ENCODE assay signal across 35 cellular contexts in the genomic region with DNA sequence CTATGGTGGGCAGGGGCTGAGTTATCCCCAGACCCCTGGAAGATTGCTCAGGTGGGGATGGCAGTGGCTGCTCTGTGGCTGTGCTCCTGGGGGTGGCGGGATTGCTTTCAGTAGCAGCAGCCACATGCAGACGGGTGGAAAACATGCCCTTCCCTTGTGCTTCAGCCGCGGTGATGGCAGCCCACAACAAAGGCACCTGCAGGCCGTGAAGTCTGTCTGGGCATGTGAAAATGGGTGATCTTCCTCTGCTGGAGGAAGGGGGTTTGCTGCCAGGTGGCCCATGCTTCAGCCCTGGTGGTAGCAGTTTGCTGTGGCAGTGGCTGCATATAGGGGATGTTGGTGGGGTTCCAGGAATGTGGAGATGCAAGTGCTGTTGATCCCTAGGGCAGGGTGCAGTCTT.
DNase-seq lines count a peak whose midpoint lies in the region; ATAC-seq, FAIRE-seq and TF ChIP-seq lines count a peak whose summit lies in the region.
"Had no signal": no experiment of that assay in that cellular context is flagged by ENCODE, and none has a peak within 500 bp of the region (broad histone marks: within the 10 kb centered on the region; RNA-seq: fewer than 3 reads in every experiment).

No MANE protein-coding gene starts in this region.

- ATAC-seq in HepG2 = no peak
- no peak for ATAC-seq in right lobe of liver
- peak; percentile 37 for ATAC-seq in effector memory CD8-positive, alpha-beta T cell (replicated peaks)
- no peak for ATAC-seq in CD8-positive, alpha-beta T cell
- ATAC-seq in gastrocnemius medialis = no peak
- ATAC-seq in HG02840 (IDR thresholded peaks at IDR 0.05; ENCODE audit: low FRiP score, unreplicated experiment) = no peak
- ATAC-seq: activated CD8-positive, alpha-beta T cell treated with anti-CD3 and anti-CD28 coated beads, Interleukin-2, amount 10 ng/mL, durations not matched to agents 7 days and 5 days; foreskin keratinocyte; Right ventricle myocardium inferior had no signal

- intact Hi-C loops in HepG2 (cut with micrococcal nuclease; ENCODE audit: unreplicated experiment) = no loop called here
- intact Hi-C loops in right lobe of liver (cut with DNase I) = no loop called here
- intact Hi-C loops in CD8-positive, alpha-beta T cell (cut with DNase I, micrococcal nuclease) = no loop called here
- intact Hi-C loops in gastrocnemius medialis (cut with DNase I; ENCODE audit: low total_unique reads) = no loop called here

- H3K4me1 Mint-ChIP-seq in effector memory CD8-positive, alpha-beta T cell (ENCODE audit: low read depth in 2 of 2) = peaks cover 20 to 28% of the 10 kb centered on the region in 2 donors
- H3K4me1 Mint-ChIP-seq in CD8-positive, alpha-beta T cell (ENCODE audit: low read depth) = peaks cover 25% of the 10 kb centered on the region

- POLR2A ChIA-PET in HepG2 (lab: Yijun Ruan, JAX) = no interaction called here
- POLR2A ChIA-PET in CD8-positive, alpha-beta T cell (lab: Charles Lee) = no interaction called here

- H3K79me2 ChIP-seq in HepG2 (ENCODE audit: insufficient read depth, low read length) = no peaks in the 10 kb centered on the region
- no peaks in the 10 kb centered on the region for H3K79me2 ChIP-seq in OCI-LY1 (ENCODE audit: insufficient read depth, low read length)

- no peaks in the 10 kb centered on the region; a peak in 1 of 5 replicates for H3K27me3 ChIP-seq in HepG2 (ENCODE audit: control insufficient read depth in 1 of 2, insufficient read depth in 2 of 2, low read length in 2 of 2)
- no peaks in the 10 kb centered on the region for H3K27me3 ChIP-seq in right lobe of liver
- H3K27me3 ChIP-seq in OCI-LY1 (ENCODE audit: insufficient read depth, low read length) = no peaks in the 10 kb centered on the region
- H3K27me3 ChIP-seq in CD8-positive, alpha-beta T cell (ENCODE audit: insufficient read depth, low read length) = no peaks in the 10 kb centered on the region
- no peaks in the 10 kb centered on the region for H3K27me3 ChIP-seq in gastrocnemius medialis
- H3K27me3 ChIP-seq: adrenal gland, BE2C, esophagus squamous epithelium, foreskin keratinocyte, heart right ventricle, sigmoid colon had no signal

- no peaks in the 10 kb centered on the region for H3K36me3 Mint-ChIP-seq in effector memory CD8-positive, alpha-beta T cell (ENCODE audit: insufficient read depth)
- peaks cover 10% of the 10 kb centered on the region for H3K36me3 Mint-ChIP-seq in CD8-positive, alpha-beta T cell

- no peaks in the 10 kb centered on the region for H3F3A ChIP-seq in OCI-LY1 (ENCODE audit: insufficient read depth, low read length)

- H3K9me3 ChIP-seq in HepG2 (ENCODE audit: low read length) (no peaks in the 10 kb centered on the region; the same call in 1 of the 2 replicates), right lobe of liver (no peaks in the 10 kb centered on the region), OCI-LY1 (ENCODE audit: low read length) (0 out of 2 replicates have a peak, but pooled peaks cover 2% of the 10 kb centered on the region), gastrocnemius medialis (no peaks in the 10 kb centered on the region)
- no peaks in the 10 kb centered on the region for H3K9me3 ChIP-seq in CD8-positive, alpha-beta T cell (ENCODE audit: low read length)
- H3K9me3 ChIP-seq: BE2C, esophagus squamous epithelium, HAP-1, sigmoid colon, SK-N-SH had no signal

- H4K20me1 ChIP-seq in HepG2 (ENCODE audit: insufficient read depth, low read length) = no peaks in the 10 kb centered on the region
- H4K20me1 ChIP-seq in OCI-LY1 (ENCODE audit: insufficient read depth, low read length) = no peaks in the 10 kb centered on the region

- H3K27ac Mint-ChIP-seq in effector memory CD8-positive, alpha-beta T cell = peak overlapping the region in 1 of 2 donors; percentile 77
- H3K27ac Mint-ChIP-seq in CD8-positive, alpha-beta T cell = no peak overlapping the region
- H3K27ac Mint-ChIP-seq: activated CD8-positive, alpha-beta T cell treated with anti-CD3 and anti-CD28 coated beads, Interleukin-2, amount 10 ng/mL, durations not matched to agents 7 days and 5 days had no signal

- TF ChIP-seq EP300 in HepG2 (IDR thresholded peaks at IDR 0.05; ENCODE audit: low read depth in 2 of 2, low read length in 2 of 2) (no peak), HepG2 (CRISPR knock-in tag; IDR thresholded peaks at IDR 0.05; ENCODE audit: borderline replicate concordance) (no peak)

- CTCF ChIA-PET in HepG2 (lab: Yijun Ruan, JAX; ENCODE audit: low intra/inter-chr PET ratio, low total read pairs) = no interaction called here
- CTCF ChIA-PET in CD8-positive, alpha-beta T cell (lab: Charles Lee) = no interaction called here

- H3K9ac ChIP-seq in HepG2 (ENCODE audit: insufficient read depth, low read depth, low read length) (no peak overlapping the region), OCI-LY1 (ENCODE audit: low read length) (no peak overlapping the region)
- H3K9ac ChIP-seq: SK-N-SH had no signal

- TF ChIP-seq POLR2A in HepG2 (IDR thresholded peaks at IDR 0.05; ENCODE audit: insufficient read depth in 1 of 2, low read depth in 2 of 2, low read length in 2 of 2) (no peak), right lobe of liver (IDR thresholded peaks at IDR 0.05) (no peak), gastrocnemius medialis (IDR thresholded peaks at IDR 0.05) (no peak)

- FAIRE-seq in HepG2 (lab: Jason Lieb, UNC) = no peak
- FAIRE-seq: G401.6, TTC549 had no signal

- H3K4me1 ChIP-seq in HepG2 (ENCODE audit: insufficient read depth, low read length) = no peaks in the 10 kb centered on the region
- H3K4me1 ChIP-seq in right lobe of liver = no peaks in the 10 kb centered on the region
- peaks cover 16% of the 10 kb centered on the region for H3K4me1 ChIP-seq in OCI-LY1 (ENCODE audit: insufficient read depth, low read length, severe bottlenecking)
- H3K4me1 ChIP-seq in CD8-positive, alpha-beta T cell (ENCODE audit: insufficient read depth, low read length) = peaks cover 10% of the 10 kb centered on the region
- no peaks in the 10 kb centered on the region for H3K4me1 ChIP-seq in gastrocnemius medialis
- H3K4me1 ChIP-seq: esophagus squamous epithelium, foreskin keratinocyte had no signal

- no peak overlapping the region for H3K4me3 ChIP-seq in HepG2 (replicated peaks in 1 of 3; ENCODE audit: insufficient read depth in 1 of 3, low read depth in 2 of 3, low read length in 3 of 3)
- no peak overlapping the region for H3K4me3 ChIP-seq in right lobe of liver
- no peak overlapping the region for H3K4me3 ChIP-seq in OCI-LY1 (ENCODE audit: low read depth, low read length, poor library complexity, severe bottlenecking)
- no peak overlapping the region for H3K4me3 ChIP-seq in CD8-positive, alpha-beta T cell (ENCODE audit: low read depth, low read length)
- no peak overlapping the region for H3K4me3 ChIP-seq in gastrocnemius medialis
- H3K4me3 ChIP-seq: adrenal gland, esophagus squamous epithelium, HAP-1, heart right ventricle, sigmoid colon had no signal

- H2AFZ ChIP-seq in HepG2 (ENCODE audit: low read length) (no peak overlapping the region), OCI-LY1 (ENCODE audit: low read length) (no peak overlapping the region)

- TF ChIP-seq RAD21 in HepG2 (CRISPR knock-in tag; IDR thresholded peaks at IDR 0.05) = no peak

- peaks cover 0 to 9% of the 10 kb centered on the region in 2 donors for H3K9me3 Mint-ChIP-seq in effector memory CD8-positive, alpha-beta T cell
- H3K9me3 Mint-ChIP-seq in CD8-positive, alpha-beta T cell = peaks cover 15% of the 10 kb centered on the region

- H3K4me3 Mint-ChIP-seq in effector memory CD8-positive, alpha-beta T cell = no peak overlapping the region
- no peak overlapping the region for H3K4me3 Mint-ChIP-seq in CD8-positive, alpha-beta T cell
- H3K4me3 Mint-ChIP-seq: activated CD8-positive, alpha-beta T cell treated with anti-CD3 and anti-CD28 coated beads, Interleukin-2, amount 10 ng/mL, durations not matched to agents 7 days and 5 days; naive B cell had no signal

- no peaks in the 10 kb centered on the region for H3K36me3 ChIP-seq in HepG2 (replicated peaks in 1 of 2; ENCODE audit: control insufficient read depth in 1 of 2, insufficient read depth in 2 of 2, low read length in 2 of 2)
- H3K36me3 ChIP-seq in right lobe of liver = no peaks in the 10 kb centered on the region
- no peaks in the 10 kb centered on the region for H3K36me3 ChIP-seq in OCI-LY1 (ENCODE audit: insufficient read depth, low read length)
- no peaks in the 10 kb centered on the region for H3K36me3 ChIP-seq in CD8-positive, alpha-beta T cell (ENCODE audit: insufficient read depth, low read length)
- no peaks in the 10 kb centered on the region for H3K36me3 ChIP-seq in gastrocnemius medialis
- H3K36me3 ChIP-seq: adrenal gland, BE2C, esophagus squamous epithelium, HAP-1, heart right ventricle, sigmoid colon had no signal

- WGBS in HepG2 (ENCODE audit: low lambda C conversion rate) = no CpG with 5 or more reads among the region's 5 CpGs
- 100% methylated on average over 1 of the region's 5 CpGs for WGBS in right lobe of liver (ENCODE audit: insufficient coverage, low coverage, low lambda C conversion rate, missing lambda C conversion rate)

- in situ Hi-C loops in HepG2 (cut with HindIII; ENCODE audit: extremely low pct_ligation_motif_present, low pct_unique_long_range_greater_than_20kb) = no loop called here
- in situ Hi-C loops in gastrocnemius medialis (cut with MboI; ENCODE audit: low sequenced_read_pairs in 4 of 4) = no loop called here

- no peak overlapping the region for H3K27ac ChIP-seq in HepG2 (ENCODE audit: extremely low read length, insufficient read depth, low read length)
- H3K27ac ChIP-seq in right lobe of liver = no peak overlapping the region
- H3K27ac ChIP-seq in OCI-LY1 (ENCODE audit: low read depth, low read length, poor library complexity, severe bottlenecking) = peak overlapping the region; percentile 13
- no peak overlapping the region for H3K27ac ChIP-seq in CD8-positive, alpha-beta T cell (ENCODE audit: low read depth, low read length)
- H3K27ac ChIP-seq in gastrocnemius medialis = no peak overlapping the region
- H3K27ac ChIP-seq: adrenal gland, esophagus squamous epithelium, foreskin keratinocyte, heart right ventricle, HL-60, sigmoid colon had no signal

- H3K4me2 ChIP-seq in HepG2 (ENCODE audit: low read depth, low read length) = no peak overlapping the region
- no peak overlapping the region for H3K4me2 ChIP-seq in OCI-LY1 (ENCODE audit: low read length)
- H3K4me2 ChIP-seq: SK-N-SH had no signal

- no peak for DNase-seq in HepG2 (ENCODE audit: low spot score)
- DNase-seq in right lobe of liver = no peak
- no peak for DNase-seq in effector memory CD8-positive, alpha-beta T cell
- no peak for DNase-seq in CD8-positive, alpha-beta T cell
- DNase-seq in gastrocnemius medialis = no peak
- DNase-seq: activated CD4-positive, CD25-positive, alpha-beta regulatory T cell treated with anti-CD3 and anti-CD28 coated beads, Interleukin-2, amount 50 U/mL, for 72 hours; activated CD8-positive, alpha-beta T cell treated with anti-CD3 and anti-CD28 coated beads, Interleukin-2, amount 10 ng/mL, durations not matched to agents 7 days and 5 days; adrenal gland; BE2C; cerebellar nuclear complex; dermis blood vessel endothelial cell; esophagus squamous epithelium; foreskin keratinocyte; heart right ventricle; Kasumi-1; kidney glomerular epithelial cell; midbrain; naive B cell; NCI-H1417 treated with DMSO at 0.1 percent for 48 hours; NCI-H2081 treated with DMSO at 0.1 percent for 48 hours; NCI-H2227 treated with DMSO at 0.1 percent for 48 hours; NCI-H526; NK-92 treated with Interleukin-12 subunit alpha and Interleukin-12 subunit beta, amount 100 ng/mL, for 24 hours; sigmoid colon; SK-N-SH; stimulated activated CD4-positive, alpha-beta T cell treated with anti-CD3 and anti-CD28 coated beads, Interleukin-12 subunit alpha, Interleukin-12 subunit beta, amount 100 ng/mL, for 4 hours; stimulated activated CD4-positive, alpha-beta T cell treated with anti-CD3 and anti-CD28 coated beads, Interleukin-4, amount 100 ng/mL, for 24 hours had no signal

- H3K27me3 Mint-ChIP-seq in effector memory CD8-positive, alpha-beta T cell = no peaks in the 10 kb centered on the region
- H3K27me3 Mint-ChIP-seq in CD8-positive, alpha-beta T cell (ENCODE audit: low read depth) = no peaks in the 10 kb centered on the region
- H3K27me3 Mint-ChIP-seq: naive B cell, progenitor cell of endocrine pancreas had no signal

- H3K9me2 ChIP-seq in OCI-LY1 (ENCODE audit: low read depth, low read length) = no peaks in the 10 kb centered on the region
- H3K9me2 ChIP-seq: SK-N-SH had no signal

- no TSS peak for BruUV-seq in HepG2 (replicated peaks; lab: Mats Ljungman, UMichigan)

- no peak for TF ChIP-seq CTCF in HepG2 (CRISPR knock-in tag; IDR thresholded peaks at IDR 0.05)
- TF ChIP-seq CTCF in right lobe of liver (IDR thresholded peaks at IDR 0.05) = no peak
- no peak for TF ChIP-seq CTCF in OCI-LY1 (IDR thresholded peaks at IDR 0.05; ENCODE audit: low read length)
- TF ChIP-seq CTCF in CD8-positive, alpha-beta T cell (IDR thresholded peaks at IDR 0.05) = no peak
- no peak for TF ChIP-seq CTCF in gastrocnemius medialis (IDR thresholded peaks at IDR 0.05 in 4 of 5, conservative IDR thresholded peaks at IDR 0.05 in 1 of 5)
